Comparison of ENCODE assay signal across 8 cellular contexts in the genomic region with DNA sequence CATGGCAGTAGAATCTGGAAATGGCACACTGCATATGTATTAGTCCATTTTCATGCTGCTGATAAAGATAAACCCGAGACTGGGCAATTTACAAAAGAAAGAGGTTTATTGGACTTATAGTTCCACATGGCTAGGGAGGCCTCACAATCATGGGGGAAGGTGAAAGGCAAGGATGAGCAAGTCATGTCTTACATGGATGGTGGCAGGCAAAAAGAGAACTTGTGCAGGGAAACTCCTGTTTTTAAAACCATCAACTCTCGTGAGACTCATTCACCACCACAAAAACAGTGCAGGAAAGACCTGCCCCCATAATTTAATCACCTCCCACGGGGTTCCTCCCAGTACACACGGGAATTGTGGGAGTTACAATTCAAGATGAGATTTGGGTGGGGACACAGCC. TPM values are rescaled to one million over a fixed set of nuclear protein-coding genes. Genes with fewer than 3 reads are reported as not detected.
DNase-seq lines count a peak whose midpoint lies in the region; ATAC-seq, FAIRE-seq and TF ChIP-seq lines count a peak whose summit lies in the region.
"Not testable (repeated sequence)": the region's sequence is repeated elsewhere in the genome, so short reads cannot be mapped to it uniquely, and the experiment has no call there.
"Had no signal": no experiment of that assay in that cellular context is flagged by ENCODE, and none has a peak within 500 bp of the region (broad histone marks: within the 10 kb centered on the region; RNA-seq: fewer than 3 reads in every experiment).

No MANE protein-coding gene starts in this region.

- H3K9me3 ChIP-seq in OCI-LY3 (ENCODE audit: insufficient read depth, low read length): peaks cover 21% of the 10 kb centered on the region
- H3K9me3 ChIP-seq in smooth muscle cell (replicated peaks; ENCODE audit: low read depth): not testable (repeated sequence)

- peaks cover 43% of the 10 kb centered on the region for H4K20me1 ChIP-seq in OCI-LY3 (ENCODE audit: insufficient read depth, low read length)
- peaks cover 100% of the 10 kb centered on the region for H4K20me1 ChIP-seq in smooth muscle cell (ENCODE audit: low read depth)

- peaks cover 70% of the 10 kb centered on the region for H3K4me1 Mint-ChIP-seq in WTC11
- H3K4me1 Mint-ChIP-seq in chondrocyte (ENCODE audit: low read depth): peaks cover 85% of the 10 kb centered on the region
- peaks cover 65 to 93% (median 83%) of the 10 kb centered on the region in 3 donors for H3K4me1 Mint-ChIP-seq in naive B cell

- H3K27ac Mint-ChIP-seq in WTC11 (0 out of 2 replicates have a peak overlapping the region, but pooled peaks have one; percentile 46), chondrocyte (ENCODE audit: unreplicated experiment) (peak overlapping the region; percentile 52), naive B cell (peak overlapping the region in 4 of 6 donors; percentile 22 to 84 (median 53))

- not testable (repeated sequence) for H3F3A ChIP-seq in smooth muscle cell (ENCODE audit: low read depth)

- CTCF ChIA-PET in WTC11 (lab: Charles Lee): not testable (repeated sequence)

- not testable (repeated sequence) for TF ChIP-seq CTCF in NB4 (IDR thresholded peaks at IDR 0.05; ENCODE audit: low read depth, low read length); OCI-LY3 (IDR thresholded peaks at IDR 0.05; ENCODE audit: low read depth, low read length); WTC11 (IDR thresholded peaks at IDR 0.05); chondrocyte (IDR thresholded peaks at IDR 0.05); smooth muscle cell (IDR thresholded peaks at IDR 0.05; ENCODE audit: borderline replicate concordance, insufficient read depth, poor library complexity, severe bottlenecking)

- H3K27ac ChIP-seq in OCI-LY3 (ENCODE audit: low read length) (peak overlapping the region; percentile 100), smooth muscle cell (ENCODE audit: low read depth) (peak overlapping the region; percentile 67)

- not testable (repeated sequence) for H3K4me3 Mint-ChIP-seq in WTC11; chondrocyte (ENCODE audit: unreplicated experiment)
- peak overlapping the region in 4 of 8 donors; percentile 24 to 70 (median 34) for H3K4me3 Mint-ChIP-seq in naive B cell

- H3K4me1 ChIP-seq in OCI-LY3 (ENCODE audit: low read length): peaks cover 75% of the 10 kb centered on the region
- H3K4me1 ChIP-seq in smooth muscle cell (ENCODE audit: low read depth): peaks cover 35% of the 10 kb centered on the region

- not testable (repeated sequence) for H3K27me3 ChIP-seq in OCI-LY3 (ENCODE audit: low read depth, low read length); smooth muscle cell (ENCODE audit: low read depth)

- H3K9ac ChIP-seq in OCI-LY3 (ENCODE audit: low read length): peak overlapping the region; percentile 69; the same call in 1 of the 2 replicates
- H3K9ac ChIP-seq in smooth muscle cell (ENCODE audit: low read depth): not testable (repeated sequence)

- H3K9me3 Mint-ChIP-seq in WTC11 (peaks cover 16% of the 10 kb centered on the region), naive B cell (peaks cover 5 to 15% (median 8%) of the 10 kb centered on the region in 7 donors)
- not testable (repeated sequence) for H3K9me3 Mint-ChIP-seq in chondrocyte (ENCODE audit: low read depth)

- H2AFZ ChIP-seq in OCI-LY3 (ENCODE audit: low read depth, low read length); smooth muscle cell (ENCODE audit: low read depth): not testable (repeated sequence)

- not testable (repeated sequence) for TF ChIP-seq POLR2A in NB4 (IDR thresholded peaks at IDR 0.05; ENCODE audit: extremely low read depth, insufficient read length)

- peak; percentile 4 for FAIRE-seq in GM19239 (lab: Jason Lieb, UNC)

- H3K36me3 Mint-ChIP-seq in WTC11 (peaks cover 51% of the 10 kb centered on the region), chondrocyte (ENCODE audit: low read depth) (peaks cover 20% of the 10 kb centered on the region), naive B cell (peaks cover 30 to 37% of the 10 kb centered on the region in 2 donors)

- peak overlapping the region; percentile 62 for H3K4me2 ChIP-seq in OCI-LY3 (ENCODE audit: low read length)
- not testable (repeated sequence) for H3K4me2 ChIP-seq in smooth muscle cell

- peaks cover 56% of the 10 kb centered on the region for H3K36me3 ChIP-seq in OCI-LY3 (replicated peaks; ENCODE audit: low read depth, low read length)
- not testable (repeated sequence) for H3K36me3 ChIP-seq in smooth muscle cell (ENCODE audit: low read depth)

- H3K79me2 ChIP-seq in OCI-LY3 (ENCODE audit: low read length) (peaks cover 95% of the 10 kb centered on the region), smooth muscle cell (ENCODE audit: low read depth) (peaks cover 100% of the 10 kb centered on the region)

- WGBS in smooth muscle cell (ENCODE audit: low lambda C conversion rate): 90% methylated on average over 4 of the region's 4 CpGs

- not testable (repeated sequence) for ATAC-seq in WTC11; naive B cell (ENCODE audit: low read depth in 2 of 2)

- DNase-seq in GM19239 (ENCODE audit: insufficient read length, low spot score); WTC11 (ENCODE audit: low spot score); chondrocyte (ENCODE audit: low spot score); naive B cell; smooth muscle cell (lab: John Stamatoyannopoulos, UW; ENCODE audit: unreplicated experiment): not testable (repeated sequence)
- peak; percentile 26 for DNase-seq in NB4 (ENCODE audit: low read depth)

- POLR2A ChIA-PET in WTC11 (lab: Charles Lee): not testable (repeated sequence)

- not testable (repeated sequence) for H3K4me3 ChIP-seq in NB4 (ENCODE audit: low read depth, low read length); smooth muscle cell
- peak overlapping the region; percentile 56; the same call in 1 of the 2 replicates for H3K4me3 ChIP-seq in OCI-LY3 (ENCODE audit: low read length)

- not testable (repeated sequence) for H3K27me3 Mint-ChIP-seq in WTC11 (ENCODE audit: low read depth); chondrocyte (ENCODE audit: low read depth); naive B cell

RNA-seq across cellular contexts. Expression of a gene that starts 41.6 kb away (rescaled TPM):
- total RNA-seq in WTC11 (2021) (108 to 123 TPM (median 119 TPM) in 3 replicates), chondrocyte (181 to 189 TPM (median 182 TPM) in 3 replicates), smooth muscle cell (194 and 196 TPM in 2 replicates)
- polyA plus RNA-seq in naive B cell (ENCODE audit: low read depth in 6 of 6) (100 to 1,000 TPM in 2 of 6 donors, 10 to 100 TPM in 4; 64.4 to 149 (median 82.2) TPM), smooth muscle cell (292 and 304 TPM in 2 replicates)
- total RNA-seq: Calu3 had no signal
